1 cellular context compared by ENCODE assay signal in genomic region chr15:32636908-32637567, GRCh38.
TF ChIP-seq lines count a peak whose summit lies in the region.

No MANE protein-coding gene starts in this region.

TF ChIP-seq in IMR-90, 13 proteins besides CTCF, POLR2A, EP300 and RAD21 (continued from another document):
- no peak for TF ChIP-seq USF2 (IDR thresholded peaks at IDR 0.05; ENCODE audit: low read depth, low read length)
- no peak for TF ChIP-seq MXI1 (IDR thresholded peaks at IDR 0.05; ENCODE audit: borderline replicate concordance, low read depth, low read length)
- no peak for TF ChIP-seq BHLHE40 (IDR thresholded peaks at IDR 0.05; ENCODE audit: low read depth, low read length)
- no peak for TF ChIP-seq MAFK (IDR thresholded peaks at IDR 0.05; ENCODE audit: low read depth, low read length)
- no peak for TF ChIP-seq CHD1 (IDR thresholded peaks at IDR 0.05; ENCODE audit: low read depth, low read length)
- no peak for TF ChIP-seq SMC3 (IDR thresholded peaks at IDR 0.05; ENCODE audit: low read depth, low read length)
- no peak for TF ChIP-seq ELK1 (IDR thresholded peaks at IDR 0.05; ENCODE audit: borderline replicate concordance, low read depth, low read length)
